6 cellular contexts compared by ENCODE assay signal in the genomic region with DNA sequence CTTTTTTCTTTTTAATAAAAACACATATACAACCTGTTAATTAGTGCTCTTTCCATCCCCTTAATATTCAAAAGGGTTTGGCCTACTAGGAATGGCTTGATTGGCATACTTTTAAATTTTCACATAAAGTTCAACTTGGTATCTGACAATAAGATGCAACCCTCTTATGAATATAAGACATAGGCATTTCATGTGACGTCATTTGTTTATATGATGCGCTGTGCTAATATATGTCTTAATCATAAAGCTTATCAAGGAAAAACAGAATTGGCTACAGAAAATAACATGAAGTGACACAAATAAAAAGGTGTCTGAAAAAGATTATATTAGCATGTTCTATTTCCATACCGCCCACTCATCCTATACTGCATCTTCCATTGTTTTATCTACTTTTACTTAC.
"Had no signal": no experiment of that assay in that cellular context is flagged by ENCODE, and none has a peak within 500 bp of the region (broad histone marks: within the 10 kb centered on the region; RNA-seq: fewer than 3 reads in every experiment).

No MANE protein-coding gene starts in this region.

- H3K9ac ChIP-seq: GM23248 had no signal

- H3K9me3 ChIP-seq: HAP-1 had no signal

- H3K36me3 ChIP-seq: HAP-1 had no signal

- ATAC-seq: HCT116 had no signal

- H3K4me1 ChIP-seq: HAP-1 had no signal

- H3K27ac ChIP-seq: GM23248 had no signal

- H2AFZ ChIP-seq: GM23248 had no signal

- DNase-seq: GM23248, GOT3, H7, KBM-7 had no signal

- H3K4me3 ChIP-seq: GM23248, HAP-1 had no signal
